ENCODE assay signal across 1 cellular context in the genomic region with DNA sequence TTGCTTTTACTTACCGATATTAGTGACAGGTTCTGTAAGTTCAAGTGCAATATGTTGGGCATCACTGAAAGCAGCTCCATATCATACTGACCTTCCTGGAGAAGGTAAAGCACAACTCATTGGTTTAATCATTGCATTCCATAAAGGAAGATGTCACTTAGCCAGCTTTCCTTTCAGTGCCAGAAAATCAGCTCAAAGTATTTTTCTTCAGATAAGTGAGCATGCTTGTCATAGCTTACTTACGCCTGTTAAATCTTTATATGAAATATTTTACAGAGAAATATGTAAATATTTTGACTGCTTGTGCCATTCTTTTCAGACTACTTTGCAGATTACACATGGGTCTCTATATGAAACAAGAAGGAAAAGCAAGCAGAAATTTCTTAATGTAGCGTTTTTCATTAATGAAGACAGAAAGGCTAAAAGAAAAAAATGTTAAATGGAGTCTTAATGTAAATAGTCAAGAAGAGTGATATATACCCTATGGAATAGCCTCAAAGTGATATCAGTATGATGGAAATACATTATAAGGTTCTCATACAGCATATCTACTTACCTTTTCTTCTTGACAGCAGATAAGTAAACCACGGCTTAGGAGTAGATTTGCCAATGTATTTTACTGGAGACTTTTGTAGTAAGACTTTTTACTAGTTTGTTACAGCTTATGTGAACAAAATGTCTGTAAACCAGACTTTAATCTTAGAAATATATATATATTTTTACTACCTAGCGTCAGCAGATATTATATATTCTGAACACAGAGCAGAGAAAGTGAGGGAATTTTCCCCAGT.
A peak's percentile ranks its signal among the peaks of the same experiment; 100 is the strongest.
TF ChIP-seq lines count a peak whose summit lies in the region.

No MANE protein-coding gene starts in this region.

TF ChIP-seq in endothelial cell of umbilical vein, 7 proteins besides CTCF, POLR2A, EP300 and RAD21:
- TF ChIP-seq FOS (IDR thresholded peaks at IDR 0.05; ENCODE audit: borderline replicate concordance, insufficient read depth, low read length) (peak; percentile 41), GATA2 (IDR thresholded peaks at IDR 0.05; ENCODE audit: insufficient read depth, insufficient read length, low read depth, low read length) (peak; percentile 63), MYC (IDR thresholded peaks at IDR 0.05; ENCODE audit: low read depth, low read length) (no peak), POLR2AphosphoS5 (IDR thresholded peaks at IDR 0.05; ENCODE audit: insufficient read depth, low read depth, low read length) (peak; percentile 23), JUN (IDR thresholded peaks at IDR 0.05; ENCODE audit: borderline replicate concordance, insufficient read depth, insufficient read length, low read depth) (peak; percentile 36)
- TF ChIP-seq, protein P1, sequence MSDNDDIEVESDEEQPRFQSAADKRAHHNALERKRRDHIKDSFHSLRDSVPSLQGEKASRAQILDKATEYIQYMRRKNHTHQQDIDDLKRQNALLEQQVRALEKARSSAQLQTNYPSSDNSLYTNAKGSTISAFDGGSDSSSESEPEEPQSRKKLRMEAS (IDR thresholded peaks at IDR 0.05; ENCODE audit: insufficient read depth, insufficient read length): no peak
